Comparison of ENCODE assay signal across 9 cellular contexts in genomic region chrX:100648601-100649417, GRCh38. TPM values are rescaled to one million over a fixed set of nuclear protein-coding genes. Genes with fewer than 3 reads are reported as not detected.
DNase-seq lines count a peak whose midpoint lies in the region; ATAC-seq and TF ChIP-seq lines count a peak whose summit lies in the region.
"Had no signal": no experiment of that assay in that cellular context is flagged by ENCODE, and none has a peak within 500 bp of the region (broad histone marks: within the 10 kb centered on the region; RNA-seq: fewer than 3 reads in every experiment).

No MANE protein-coding gene starts in this region.

- H3K4me3 ChIP-seq in ascending aorta (no peak overlapping the region), left ventricle myocardium inferior (peak overlapping the region; percentile 6), skin epidermis (no peak overlapping the region), Karpas-422 (ENCODE audit: low read length) (no peak overlapping the region)

- no peaks in the 10 kb centered on the region for H3K9me2 ChIP-seq in Karpas-422 (replicated peaks; ENCODE audit: insufficient read depth, low read length)

- H3K27me3 ChIP-seq in ascending aorta (no peaks in the 10 kb centered on the region), left ventricle myocardium inferior (ENCODE audit: low read depth) (no peaks in the 10 kb centered on the region), Karpas-422 (ENCODE audit: low read length) (no peaks in the 10 kb centered on the region)

- no peaks in the 10 kb centered on the region for H4K20me1 ChIP-seq in Karpas-422 (ENCODE audit: insufficient read depth, low read depth, low read length)

- H3K27ac ChIP-seq in ascending aorta = peak overlapping the region; percentile 69 to 77
- H3K27ac ChIP-seq in left ventricle myocardium inferior (replicated peaks) = peak overlapping the region; percentile 87
- H3K27ac ChIP-seq in skin epidermis = peak overlapping the region in 18 of 21 experiments; percentile 28 to 79 (median 54)
- no peak overlapping the region for H3K27ac ChIP-seq in Karpas-422 (ENCODE audit: low read length)

- DNase-seq in H4 (ENCODE audit: low spot score) (peak; percentile 7), ascending aorta (ENCODE audit: low spot score in 2 of 2) (no peak), left ventricle myocardium inferior (peak; percentile 20), Karpas-422 (no peak)
- no peak for DNase-seq in NK-92 treated with Interleukin-12 subunit alpha and Interleukin-12 subunit beta, amount 100 ng/mL, for 24 hours (lab: John Stamatoyannopoulos, UW)
- DNase-seq: activated CD4-positive, alpha-beta T cell treated with anti-CD3 and anti-CD28 coated beads, Interleukin-2, amount 50 U/mL, for 1 hour had no signal

- intact Hi-C loops in ascending aorta (cut with DNase I) = no loop called here
- intact Hi-C loops in left ventricle myocardium inferior (cut with micrococcal nuclease) = no loop called here

- H2AFZ ChIP-seq in Karpas-422 (ENCODE audit: low read length) = no peak overlapping the region

- H3K9ac ChIP-seq in Karpas-422 (ENCODE audit: low read length) = no peak overlapping the region

- no peak overlapping the region for H3K4me2 ChIP-seq in Karpas-422 (ENCODE audit: low read depth, low read length, poor library complexity, severe bottlenecking)

- ATAC-seq in HG03095 (IDR thresholded peaks at IDR 0.05; ENCODE audit: unreplicated experiment) = no peak
- no peak for ATAC-seq in GM21367 (IDR thresholded peaks at IDR 0.05; ENCODE audit: unreplicated experiment)

- H3K79me2 ChIP-seq in Karpas-422 (ENCODE audit: low read length) = no peaks in the 10 kb centered on the region

- TF ChIP-seq CTCF in ascending aorta (IDR thresholded peaks at IDR 0.05) = no peak
- no peak for TF ChIP-seq CTCF in left ventricle myocardium inferior (IDR thresholded peaks at IDR 0.05; ENCODE audit: borderline replicate concordance)

- no peaks in the 10 kb centered on the region for H3K36me3 ChIP-seq in ascending aorta
- H3K36me3 ChIP-seq in left ventricle myocardium inferior = no peaks in the 10 kb centered on the region
- H3K36me3 ChIP-seq in Karpas-422 (ENCODE audit: insufficient read depth, low read length) = no peaks in the 10 kb centered on the region

- H3K9me3 ChIP-seq in ascending aorta = no peaks in the 10 kb centered on the region
- no peaks in the 10 kb centered on the region for H3K9me3 ChIP-seq in left ventricle myocardium inferior (replicated peaks)
- H3K9me3 ChIP-seq in Karpas-422 (ENCODE audit: low read length) = no peaks in the 10 kb centered on the region

- peaks cover 0 to 3% of the 10 kb centered on the region in 2 donors for H3K4me1 ChIP-seq in ascending aorta
- H3K4me1 ChIP-seq in left ventricle myocardium inferior = peaks cover 5% of the 10 kb centered on the region
- peaks cover 13% of the 10 kb centered on the region for H3K4me1 ChIP-seq in Karpas-422 (ENCODE audit: low read length)

RNA-seq across cellular contexts. Expression of gene SRPX2, which starts 4.8 kb away (rescaled TPM):
- 24.5 and 27.9 TPM in 2 replicates for total RNA-seq in H4 (2014; rRNA removed; shearing (Covaris generic))
- total RNA-seq in ascending aorta = 25.0 TPM
- 7.5 TPM for total RNA-seq in left ventricle myocardium inferior
- total RNA-seq in Karpas-422 (2014; rRNA removed; shearing (Covaris generic); ENCODE audit: low replicate concordance) = not detected in 2 replicates

RNA-seq across cellular contexts. Expression of gene TSPAN6, which starts 12.2 kb away (rescaled TPM):
- 44.1 and 53.5 TPM in 2 replicates for total RNA-seq in H4 (2014; rRNA removed; shearing (Covaris generic))
- total RNA-seq in ascending aorta (17.2 TPM), left ventricle myocardium inferior (4.6 TPM)
- total RNA-seq in Karpas-422 (2014; rRNA removed; shearing (Covaris generic); ENCODE audit: low replicate concordance) = not detected in 2 replicates

Comparison
In these comparisons a context has a peak if more than half of its experiments do, and no peak if none do; other contexts are left out.
1. DNase-seq: peak in H4 (single experiment) and left ventricle myocardium inferior (single experiment); none in ascending aorta (0 of 2), NK-92 treated with Interleukin-12 subunit alpha and Interleukin-12 subunit beta, amount 100 ng/mL, for 24 hours (single experiment) and Karpas-422 (single experiment).